8 cellular contexts compared by ENCODE assay signal in genomic region chr6:15400572-15401004, GRCh38.
DNase-seq lines count a peak whose midpoint lies in the region; ATAC-seq, FAIRE-seq and TF ChIP-seq lines count a peak whose summit lies in the region.

No MANE protein-coding gene starts in this region.

- H3K27ac ChIP-seq in PC-3 (ENCODE audit: low read length) (no peak overlapping the region), thoracic aorta (no peak overlapping the region), kidney (ENCODE audit: low read depth in 2 of 2, low read length in 2 of 2) (peak overlapping the region in 1 of 2 donors; percentile 9)

- CTCF ChIA-PET in activated CD4-positive, alpha-beta T cell treated with anti-CD3 and anti-CD28 coated beads for 36 hours (lab: Charles Lee): interaction anchor here (0.6 to 1.7 kb wide), 7 partner anchors 10 to 723 kb away, joined by 3 to 5 read pairs (median 4); no protein-coding TSS in a partner anchor
- CTCF ChIA-PET in PC-3 (lab: Charles Lee): no interaction called here

- TF ChIP-seq CTCF in PC-3 (conservative IDR thresholded peaks at IDR 0.05; ENCODE audit: low read depth, low read length): no peak
- TF ChIP-seq CTCF in choroid plexus epithelial cell (conservative IDR thresholded peaks at IDR 0.05; ENCODE audit: low read depth, low read length): no peak
- no peak for TF ChIP-seq CTCF in thoracic aorta (IDR thresholded peaks at IDR 0.05)
- TF ChIP-seq CTCF in kidney (IDR thresholded peaks at IDR 0.05; ENCODE audit: borderline replicate concordance, extremely low read depth, insufficient read depth): no peak

- peak overlapping the region; percentile 52 for H3K4me3 Mint-ChIP-seq in activated CD4-positive, alpha-beta T cell treated with anti-CD3 and anti-CD28 coated beads for 36 hours

- peak overlapping the region; percentile 49 for H3K27ac Mint-ChIP-seq in activated CD4-positive, alpha-beta T cell treated with anti-CD3 and anti-CD28 coated beads for 36 hours

- H3K27me3 Mint-ChIP-seq in activated CD4-positive, alpha-beta T cell treated with anti-CD3 and anti-CD28 coated beads for 36 hours: no peaks in the 10 kb centered on the region

- no peaks in the 10 kb centered on the region for H3F3A ChIP-seq in PC-3 (ENCODE audit: low read length, unreplicated experiment)

- no peaks in the 10 kb centered on the region for H3K27me3 ChIP-seq in PC-3 (ENCODE audit: low read length)
- no peaks in the 10 kb centered on the region for H3K27me3 ChIP-seq in thoracic aorta (replicated peaks; ENCODE audit: insufficient read depth)

- FAIRE-seq in kidney (lab: Jason Lieb, UNC): no peak

- H3K4me2 ChIP-seq in PC-3 (ENCODE audit: low read length): peak overlapping the region; percentile 86

- H3K4me1 Mint-ChIP-seq in activated CD4-positive, alpha-beta T cell treated with anti-CD3 and anti-CD28 coated beads for 36 hours: peaks cover 83% of the 10 kb centered on the region

- peaks cover 29% of the 10 kb centered on the region for H3K4me1 ChIP-seq in PC-3 (ENCODE audit: insufficient read depth, low read length)
- H3K4me1 ChIP-seq in thoracic aorta (ENCODE audit: control insufficient read depth in 1 of 2, low read depth in 2 of 2): peaks cover 19 to 36% of the 10 kb centered on the region in 2 donors
- peaks cover 16 to 18% of the 10 kb centered on the region in 2 donors for H3K4me1 ChIP-seq in kidney (ENCODE audit: control insufficient read depth in 1 of 2, insufficient read depth in 1 of 2, low read depth in 1 of 2, low read length in 2 of 2)

- no peaks in the 10 kb centered on the region for H3K36me3 ChIP-seq in PC-3 (ENCODE audit: low read depth, low read length)
- no peaks in the 10 kb centered on the region for H3K36me3 ChIP-seq in thoracic aorta
- no peaks in the 10 kb centered on the region for H3K36me3 ChIP-seq in kidney (ENCODE audit: control insufficient read depth in 1 of 2, insufficient read depth in 2 of 2, low read length in 2 of 2)

- POLR2A ChIA-PET in activated CD4-positive, alpha-beta T cell treated with anti-CD3 and anti-CD28 coated beads for 36 hours (lab: Charles Lee): no interaction called here
- POLR2A ChIA-PET in PC-3 (lab: Charles Lee; ENCODE audit: unreplicated experiment): interaction anchor here (0.6 kb wide), 1 partner anchor 689 kb away, joined by 3 read pairs; no protein-coding TSS in a partner anchor

- peaks cover 89% of the 10 kb centered on the region for H3K79me2 ChIP-seq in PC-3 (ENCODE audit: low read length)

- H2AFZ ChIP-seq in PC-3 (ENCODE audit: low read length): peak overlapping the region; percentile 49

- H3K9me3 ChIP-seq in PC-3 (ENCODE audit: low read length): no peaks in the 10 kb centered on the region
- no peaks in the 10 kb centered on the region for H3K9me3 ChIP-seq in thoracic aorta
- H3K9me3 ChIP-seq in kidney (ENCODE audit: control insufficient read depth in 1 of 2, low read length in 2 of 2): no peaks in the 10 kb centered on the region

- intact Hi-C loops in activated CD4-positive, alpha-beta T cell treated with anti-CD3 and anti-CD28 coated beads for 36 hours (cut with DNase I, micrococcal nuclease): no loop called here
- intact Hi-C loops in PC-3 (cut with micrococcal nuclease) (loop anchor here (1.0 to 10.0 kb wide), 2 partner anchors 41 to 94 kb away; no protein-coding TSS in a partner anchor), kidney (cut with DNase I) (no loop called here)

- peak; percentile 59 for ATAC-seq in activated CD4-positive, alpha-beta T cell treated with anti-CD3 and anti-CD28 coated beads for 36 hours
- ATAC-seq in PC-3: peak; percentile 72
- no peak for ATAC-seq in thoracic aorta (ENCODE audit: insufficient number of reproducible peaks, low FRiP score, low read depth)

- peak overlapping the region; percentile 60 for H3K4me3 ChIP-seq in PC-3 (ENCODE audit: low read length)
- H3K4me3 ChIP-seq in choroid plexus epithelial cell (ENCODE audit: low read depth, low read length): peak overlapping the region; percentile 50
- H3K4me3 ChIP-seq in thoracic aorta: peak overlapping the region; percentile 61
- peak overlapping the region in 1 of 2 donors; percentile 39 for H3K4me3 ChIP-seq in kidney (ENCODE audit: low read length in 2 of 2)

- no peaks in the 10 kb centered on the region for H3K9me3 Mint-ChIP-seq in activated CD4-positive, alpha-beta T cell treated with anti-CD3 and anti-CD28 coated beads for 36 hours (ENCODE audit: low read depth)

- H3K9ac ChIP-seq in PC-3 (ENCODE audit: low read length): 0 out of 2 replicates have a peak overlapping the region, but pooled peaks have one; percentile 13
- H3K9ac ChIP-seq in kidney (ENCODE audit: low read length in 2 of 2): no peak overlapping the region

- no peaks in the 10 kb centered on the region for H3K9me2 ChIP-seq in PC-3 (replicated peaks; ENCODE audit: low read length)

- peaks cover 4% of the 10 kb centered on the region for H3K36me3 Mint-ChIP-seq in activated CD4-positive, alpha-beta T cell treated with anti-CD3 and anti-CD28 coated beads for 36 hours (ENCODE audit: low read depth)

- peaks cover 6% of the 10 kb centered on the region; the same call in 1 of the 2 replicates for H4K20me1 ChIP-seq in PC-3 (ENCODE audit: low read length)

- DNase-seq in activated CD4-positive, alpha-beta T cell treated with anti-CD3 and anti-CD28 coated beads for 36 hours: peak; percentile 65
- DNase-seq in activated CD4-positive, alpha-beta T cell treated with anti-CD3 and anti-CD28 coated beads for 1 hour: no peak
- DNase-seq in PC-3 (peak; percentile 42), choroid plexus epithelial cell (ENCODE audit: low read depth) (peak; percentile 66), medulla oblongata (ENCODE audit: extremely low spot score) (peak; percentile 84), thoracic aorta (ENCODE audit: low spot score) (no peak), HT-29 (ENCODE audit: low spot score) (no peak), kidney (no peak)

- BruUV-seq in PC-3 (replicated peaks; lab: Mats Ljungman, UMichigan): no TSS peak

Comparison
In these comparisons a context has a peak if more than half of its experiments do, and no peak if none do; other contexts are left out.
1. DNase-seq: peak in activated CD4-positive, alpha-beta T cell treated with anti-CD3 and anti-CD28 coated beads for 36 hours (single experiment), PC-3 (single experiment), choroid plexus epithelial cell (single experiment) and medulla oblongata (single experiment); none in activated CD4-positive, alpha-beta T cell treated with anti-CD3 and anti-CD28 coated beads for 1 hour (single experiment), thoracic aorta (single experiment), HT-29 (single experiment) and kidney (single experiment).